Comparison of ENCODE assay signal across 26 cellular contexts in the genomic region with DNA sequence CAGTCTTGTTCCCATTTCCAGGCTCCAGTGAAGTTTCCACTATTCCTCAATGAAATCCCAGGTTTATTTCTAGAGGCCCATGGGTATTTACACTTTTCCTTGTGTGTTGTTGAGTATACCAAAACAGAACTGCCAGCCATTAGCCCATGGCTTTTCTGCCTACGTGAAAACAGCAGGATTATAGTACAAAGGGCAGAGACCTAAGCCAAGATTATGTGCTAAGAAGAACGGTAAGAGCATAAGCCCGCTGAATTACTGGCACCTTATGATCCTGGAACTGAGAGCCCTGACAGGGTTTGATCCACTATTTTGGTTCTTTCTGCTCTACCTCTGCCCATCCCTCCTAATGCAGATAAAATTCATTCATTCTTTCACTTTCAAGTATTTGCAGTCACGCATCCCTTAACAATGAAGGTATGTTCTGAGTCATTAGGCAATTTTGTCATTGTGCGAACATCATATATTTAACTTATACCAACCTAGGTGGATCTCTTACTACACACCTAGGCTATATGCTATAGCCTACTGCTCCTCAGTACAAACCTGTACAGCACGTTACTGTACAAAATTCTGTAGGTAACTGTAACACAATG. TPM values are rescaled to one million over a fixed set of nuclear protein-coding genes. Genes with fewer than 3 reads are reported as not detected.
DNase-seq lines count a peak whose midpoint lies in the region; FAIRE-seq and TF ChIP-seq lines count a peak whose summit lies in the region.
"Had no signal": no experiment of that assay in that cellular context is flagged by ENCODE, and none has a peak within 500 bp of the region (broad histone marks: within the 10 kb centered on the region; RNA-seq: fewer than 3 reads in every experiment).

No MANE protein-coding gene starts in this region.

- POLR2A ChIA-PET in MCF 10A (lab: Yijun Ruan, JAX): interaction anchor here (0.6 to 1.8 kb wide), 10 partner anchors 11 to 474 kb away, joined by 3 to 18 read pairs (median 4); partner anchors contain the start of gene SEMA3C

- H3K4me1 Mint-ChIP-seq in MCF 10A (ENCODE audit: insufficient read depth, unreplicated experiment): peaks cover 40% of the 10 kb centered on the region
- H3K4me1 Mint-ChIP-seq: activated T-helper 17 cell treated with anti-CD3 and anti-CD28 coated beads, Interleukin-2, amount 50 U/mL, for 72 hours; B cell had no signal

- H3K4me3 ChIP-seq in breast epithelium: no peak overlapping the region
- H3K4me3 ChIP-seq in fibroblast of mammary gland (ENCODE audit: control insufficient read depth, low read depth, low read length): no peak overlapping the region
- H3K4me3 ChIP-seq in transverse colon: no peak overlapping the region
- H3K4me3 ChIP-seq: GM23338, heart left ventricle, left lung, spleen, stomach had no signal

- CTCF ChIA-PET in MCF 10A (lab: Yijun Ruan, JAX): interaction anchor here (1.5 kb wide), 1 partner anchor 14 kb away, joined by 3 read pairs; no protein-coding TSS in a partner anchor

- H3K36me3 Mint-ChIP-seq in MCF 10A (ENCODE audit: insufficient read depth, unreplicated experiment): peaks cover 56% of the 10 kb centered on the region
- H3K36me3 Mint-ChIP-seq: activated naive CD8-positive, alpha-beta T cell had no signal

- H3K36me3 ChIP-seq in breast epithelium (no peaks in the 10 kb centered on the region), transverse colon (no peaks in the 10 kb centered on the region)
- H3K36me3 ChIP-seq: heart left ventricle, left lung, spleen, stomach had no signal

- intact Hi-C loops in MCF 10A (cut with micrococcal nuclease) (no loop called here), breast epithelium (cut with DNase I; ENCODE audit: low total_unique reads) (no loop called here), cardiac septum (cut with DNase I) (no loop called here), transverse colon (cut with DNase I; ENCODE audit: low total_unique reads) (no loop called here)

- no peak for TF ChIP-seq EP300 in transverse colon (IDR thresholded peaks at IDR 0.05; ENCODE audit: low read depth)

- TF ChIP-seq CTCF in MCF 10A (IDR thresholded peaks at IDR 0.05; ENCODE audit: unreplicated experiment): no peak
- TF ChIP-seq CTCF in breast epithelium (IDR thresholded peaks at IDR 0.05): no peak
- TF ChIP-seq CTCF in fibroblast of mammary gland (conservative IDR thresholded peaks at IDR 0.05; ENCODE audit: control insufficient read depth, insufficient read depth, low read depth, low read length): no peak
- TF ChIP-seq CTCF in transverse colon (IDR thresholded peaks at IDR 0.05): no peak

- H3K27me3 Mint-ChIP-seq in MCF 10A (ENCODE audit: insufficient read depth, unreplicated experiment): no peaks in the 10 kb centered on the region
- H3K27me3 Mint-ChIP-seq: activated naive CD8-positive, alpha-beta T cell; activated T-helper 17 cell treated with anti-CD3 and anti-CD28 coated beads, Interleukin-2, amount 50 U/mL, for 72 hours; B cell had no signal

- no peak for TF ChIP-seq POLR2A in breast epithelium (IDR thresholded peaks at IDR 0.05)
- TF ChIP-seq POLR2A in transverse colon (IDR thresholded peaks at IDR 0.05): no peak

- H3K9me3 ChIP-seq in breast epithelium (no peaks in the 10 kb centered on the region), transverse colon (no peaks in the 10 kb centered on the region)
- H3K9me3 ChIP-seq: heart left ventricle, left lung, spleen, stomach had no signal

- DNase-seq in MCF 10A (ENCODE audit: unreplicated experiment) (peak; percentile 45), breast epithelium (ENCODE audit: low spot score in 2 of 2) (no peak), NCI-H82 (lab: John Stamatoyannopoulos, UW) (peak; percentile 95), fibroblast of mammary gland (ENCODE audit: low read depth) (peak; percentile 38), urothelium cell line (ENCODE audit: low spot score) (no peak), NCI-H748 (lab: John Stamatoyannopoulos, UW; ENCODE audit: unreplicated experiment) (no peak), cardiac septum (ENCODE audit: low spot score) (no peak), transverse colon (no peak)
- DNase-seq: activated CD4-positive, alpha-beta T cell treated with anti-CD3 and anti-CD28 coated beads, Interleukin-2, amount 50 U/mL, for 1 hour; heart left ventricle; left lung; NCI-H1105 treated with DMSO at 0.1 percent for 48 hours; NCI-H2107; NCI-H526; SIG-M5; spleen; stimulated activated CD4-positive, alpha-beta T cell treated with anti-CD3 and anti-CD28 coated beads, Interleukin-4, amount 100 ng/mL, for 24 hours; stomach; T-helper 1 cell had no signal

- H3K4me3 Mint-ChIP-seq in MCF 10A (ENCODE audit: unreplicated experiment): peak overlapping the region; percentile 43
- H3K4me3 Mint-ChIP-seq: activated naive CD8-positive, alpha-beta T cell; activated T-helper 17 cell treated with anti-CD3 and anti-CD28 coated beads, Interleukin-2, amount 50 U/mL, for 72 hours; B cell; GM23338 had no signal

- H3K27ac ChIP-seq in breast epithelium: peak overlapping the region in 1 of 2 donors; percentile 26
- no peak overlapping the region for H3K27ac ChIP-seq in transverse colon
- H3K27ac ChIP-seq: 22Rv1, HL-60, left lung, spleen had no signal

- H3K4me1 ChIP-seq in breast epithelium (no peaks in the 10 kb centered on the region), transverse colon (peaks cover 0 to 33% (median 7%) of the 10 kb centered on the region in 4 donors)
- H3K4me1 ChIP-seq: left lung, spleen had no signal

- FAIRE-seq in urothelium cell line (lab: Jason Lieb, UNC): peak; percentile 48
- FAIRE-seq: GM18507 had no signal

- BruUV-seq in MCF 10A (replicated peaks; lab: Mats Ljungman, UMichigan): no TSS peak

- H3K27me3 ChIP-seq in breast epithelium: no peaks in the 10 kb centered on the region
- H3K27me3 ChIP-seq in transverse colon: no peaks in the 10 kb centered on the region
- H3K27me3 ChIP-seq: heart left ventricle, left lung, spleen, stomach had no signal

- no peaks in the 10 kb centered on the region for H3K9me3 Mint-ChIP-seq in MCF 10A (ENCODE audit: unreplicated experiment)
- H3K9me3 Mint-ChIP-seq: GM23338 had no signal

- H3K27ac Mint-ChIP-seq in MCF 10A (ENCODE audit: low read depth, unreplicated experiment): peak overlapping the region; percentile 85
- H3K27ac Mint-ChIP-seq: activated naive CD8-positive, alpha-beta T cell; activated T-helper 17 cell treated with anti-CD3 and anti-CD28 coated beads, Interleukin-2, amount 50 U/mL, for 72 hours; B cell; GM23338 had no signal

- in situ Hi-C loops in transverse colon (cut with MboI; ENCODE audit: low pct_ligation_motif_present in 1 of 4, low pct_unique_long_range_greater_than_20kb in 1 of 4, low sequenced_read_pairs in 3 of 4): loop anchor here (25.0 kb wide), 2 partner anchors 191 to 559 kb away; no protein-coding TSS in a partner anchor

- 74 to 88% methylated on average over 5 to 6 of the region's 6 CpGs for WGBS in transverse colon (ENCODE audit: low coverage in 1 of 2), 2 donors

RNA-seq across cellular contexts. Expression of gene SEMA3C, which starts 16.0 kb away (rescaled TPM):
- 91.0 and 140 TPM in 2 replicates for total RNA-seq in MCF 10A (2022)
- 100 to 1,000 TPM in 2 of 3 donors, 10 to 100 TPM in 1; 67.5 to 157 (median 108) TPM for total RNA-seq in breast epithelium
- total RNA-seq in cardiac septum: 60.8 TPM
- 10 to 100 TPM; 34.0 to 83.8 (median 79.9) TPM for total RNA-seq in transverse colon
- total RNA-seq: activated T-helper 17 cell treated with anti-CD3 and anti-CD28 coated beads, Interleukin-2, amount 50 U/mL, for 72 hours; B cell had no signal

Comparison
In these comparisons a context has a peak if more than half of its experiments do, and no peak if none do; other contexts are left out.
1. DNase-seq: peak in MCF 10A (single experiment), NCI-H82 (single experiment) and fibroblast of mammary gland (single experiment); none in breast epithelium (0 of 2), urothelium cell line (single experiment), NCI-H748 (single experiment), cardiac septum (single experiment) and transverse colon (single experiment).